In genomic region chr2:37653093-37653492, GRCh38 we compare ENCODE assay signal across 10 cellular contexts. TPM values are rescaled to one million over a fixed set of nuclear protein-coding genes. Genes with fewer than 3 reads are reported as not detected.
DNase-seq lines count a peak whose midpoint lies in the region; ATAC-seq and TF ChIP-seq lines count a peak whose summit lies in the region.
"Had no signal": no experiment of that assay in that cellular context is flagged by ENCODE, and none has a peak within 500 bp of the region (broad histone marks: within the 10 kb centered on the region; RNA-seq: fewer than 3 reads in every experiment).

No MANE protein-coding gene starts in this region.

- H3K27ac Mint-ChIP-seq in T-cell = peak overlapping the region; percentile 83 to 90
- H3K27ac Mint-ChIP-seq in glutamatergic neuron (ENCODE audit: unreplicated experiment) = no peak overlapping the region

- H3K4me2 ChIP-seq in GM23248 (ENCODE audit: unreplicated experiment) (peak overlapping the region; percentile 9), neuronal stem cell (ENCODE audit: insufficient read depth, low read length, poor library complexity, severe bottlenecking) (no peak overlapping the region)

- no peak overlapping the region for H4K8ac ChIP-seq in neuronal stem cell (ENCODE audit: low read depth, low read length)

- H2AFZ ChIP-seq in GM23248 (no peak overlapping the region), neuronal stem cell (ENCODE audit: low read length) (no peak overlapping the region)

- H4K91ac ChIP-seq in neuronal stem cell (ENCODE audit: low read depth, low read length, poor library complexity) = no peak overlapping the region

- H3K4me1 Mint-ChIP-seq in T-cell (peaks cover 95 to 98% (median 96%) of the 10 kb centered on the region in 3 donors), glutamatergic neuron (ENCODE audit: low read depth, unreplicated experiment) (peaks cover 44% of the 10 kb centered on the region)

- H2AK5ac ChIP-seq in neuronal stem cell (ENCODE audit: low read depth, low read length) = no peak overlapping the region

- H3K9me3 ChIP-seq in GM23248 (ENCODE audit: low read depth) = no peaks in the 10 kb centered on the region
- peaks cover 2 to 19% of the 10 kb centered on the region in 2 donors for H3K9me3 ChIP-seq in neuronal stem cell (replicated peaks in 1 of 2; ENCODE audit: control insufficient read depth in 2 of 2, insufficient read depth in 1 of 2, low read depth in 1 of 2, low read length in 2 of 2)
- H3K9me3 ChIP-seq: adrenal gland had no signal

- H3K79me2 ChIP-seq in GM23248 (ENCODE audit: insufficient read depth) = peaks cover 99% of the 10 kb centered on the region

- H3K4me1 ChIP-seq in GM23248 (ENCODE audit: insufficient read depth) (peaks cover 90% of the 10 kb centered on the region), neuronal stem cell (ENCODE audit: control insufficient read depth in 2 of 2, insufficient read depth in 1 of 2, low read depth in 1 of 2, low read length in 2 of 2) (peaks cover 24 to 37% of the 10 kb centered on the region in 2 donors)

- no peak overlapping the region for H3K23ac ChIP-seq in neuronal stem cell (ENCODE audit: low read depth, low read length, poor library complexity)

- TF ChIP-seq CTCF in glutamatergic neuron (IDR thresholded peaks at IDR 0.05; ENCODE audit: partially characterized antibody, unreplicated experiment) = no peak

- CTCF ChIA-PET in T-cell (lab: Charles Lee) = interaction anchor here in 1 of 2 donors (0.7 kb wide), 2 partner anchors 51 to 238 kb away, joined by 3 to 4 read pairs; no protein-coding TSS in a partner anchor

- H3K4me3 Mint-ChIP-seq in T-cell (peak overlapping the region in 2 of 3 donors; percentile 25 to 70), glutamatergic neuron (ENCODE audit: unreplicated experiment) (peak overlapping the region; percentile 13)

- H3K27ac ChIP-seq in GM23248 (peak overlapping the region; percentile 50), skin epidermis (peak overlapping the region in 18 of 21 experiments; percentile 9 to 84 (median 55)), neuronal stem cell (replicated peaks; ENCODE audit: low read length) (no peak overlapping the region)

- no peaks in the 10 kb centered on the region for H3K27me3 Mint-ChIP-seq in T-cell
- H3K27me3 Mint-ChIP-seq in glutamatergic neuron (ENCODE audit: unreplicated experiment) = peaks cover 3% of the 10 kb centered on the region

- no peak overlapping the region for H2BK120ac ChIP-seq in neuronal stem cell (ENCODE audit: low read depth, low read length)

- peaks cover 0 to 3% (median 0%) of the 10 kb centered on the region in 3 donors for H3K9me3 Mint-ChIP-seq in T-cell
- peaks cover 12% of the 10 kb centered on the region for H3K9me3 Mint-ChIP-seq in glutamatergic neuron (ENCODE audit: unreplicated experiment)

- no peak overlapping the region for H2BK5ac ChIP-seq in neuronal stem cell (ENCODE audit: low read length)

- H3K4ac ChIP-seq in neuronal stem cell (ENCODE audit: low read length) = no peak overlapping the region

- no peaks in the 10 kb centered on the region for H3K27me3 ChIP-seq in GM23248 (replicated peaks; ENCODE audit: insufficient read depth)
- H3K27me3 ChIP-seq in neuronal stem cell (ENCODE audit: control insufficient read depth in 3 of 3, insufficient read depth in 3 of 3, low read depth in 1 of 3, low read length in 3 of 3) = no peaks in the 10 kb centered on the region
- H3K27me3 ChIP-seq: adrenal gland had no signal

- H3K9me2 ChIP-seq in GM23248 (ENCODE audit: insufficient read depth) = no peaks in the 10 kb centered on the region

- H3K36me3 ChIP-seq in GM23248 (ENCODE audit: low read depth) = peaks cover 61% of the 10 kb centered on the region
- peaks cover 6 to 64% of the 10 kb centered on the region in 2 donors for H3K36me3 ChIP-seq in neuronal stem cell (replicated peaks in 1 of 2; ENCODE audit: control insufficient read depth in 2 of 2, insufficient read depth in 2 of 2, low read length in 2 of 2)
- H3K36me3 ChIP-seq: adrenal gland had no signal

- H2BK15ac ChIP-seq in neuronal stem cell (ENCODE audit: low read length) = no peak overlapping the region

- peaks cover 9% of the 10 kb centered on the region for H3K79me1 ChIP-seq in neuronal stem cell (ENCODE audit: low read depth, low read length)

- in situ Hi-C loops in GM23248 (cut with MboI) = no loop called here

- no peak overlapping the region for H3K14ac ChIP-seq in neuronal stem cell (ENCODE audit: low read length)

- ATAC-seq in T-cell (replicated peaks in 1 of 4) (no peak), HG03571 (IDR thresholded peaks at IDR 0.05; ENCODE audit: unreplicated experiment) (no peak), HG03354 (IDR thresholded peaks at IDR 0.05; ENCODE audit: poor library complexity, severe bottlenecking, unreplicated experiment) (no peak)

- peaks cover 14% of the 10 kb centered on the region; the same call in 1 of the 2 replicates for H4K20me1 ChIP-seq in GM23248 (ENCODE audit: insufficient read depth)

- H3K4me3 ChIP-seq in GM23248 (no peak overlapping the region), skin epidermis (no peak overlapping the region), neuronal stem cell (ENCODE audit: low read length in 2 of 2) (no peak overlapping the region)

- 97 to 99% methylated on average over 6 of the region's 6 CpGs for WGBS in GM23248 (ENCODE audit: low coverage in 1 of 2, low lambda C conversion rate in 2 of 2, missing lambda C conversion rate in 2 of 2), 2 experiments
- no CpG with 5 or more reads among the region's 6 CpGs for whole genome bisulfite sequencing in neuronal stem cell (ENCODE audit: extremely low coverage in 2 of 2, insufficient read length in 2 of 2, insufficient replicate concordance in 1 of 2), 2 donors

- H3K18ac ChIP-seq in neuronal stem cell (ENCODE audit: low read length) = no peak overlapping the region

- H2BK12ac ChIP-seq in neuronal stem cell (ENCODE audit: low read length) = no peak overlapping the region

- H3K9ac ChIP-seq in GM23248 (0 out of 2 replicates have a peak overlapping the region, but pooled peaks have one; percentile 11), neuronal stem cell (ENCODE audit: low read depth, low read length, poor library complexity) (no peak overlapping the region)

- POLR2A ChIA-PET in T-cell (lab: Charles Lee) = interaction anchor here (0.7 kb wide), 2 partner anchors 30 to 67 kb away, joined by 3 read pairs; no protein-coding TSS in a partner anchor

- H3F3A ChIP-seq in GM23248 (ENCODE audit: insufficient read depth) = peaks cover 87% of the 10 kb centered on the region

- peaks cover 33% of the 10 kb centered on the region for H3K36me3 Mint-ChIP-seq in T-cell
- H3K36me3 Mint-ChIP-seq in glutamatergic neuron (ENCODE audit: unreplicated experiment) = no peaks in the 10 kb centered on the region

- DNase-seq in GM23248 = no peak
- DNase-seq in T-cell = no peak
- DNase-seq in glutamatergic neuron = no peak
- no peak for DNase-seq in neuronal stem cell (ENCODE audit: low spot score)
- DNase-seq in DMS153 (lab: John Stamatoyannopoulos, UW) = no peak
- DNase-seq: NCI-H1105 had no signal

RNA-seq across cellular contexts. Expression of gene CDC42EP3, which starts 18.3 kb away (rescaled TPM):
- 144 and 166 TPM in 2 replicates for total RNA-seq in GM23248 (2014; rRNA removed; shearing (Covaris generic))
- 289 and 295 TPM in 2 replicates for polyA plus RNA-seq in GM23248 (2016; fragmentation: Nextera tagmentation; extraction: Ambion mirVana)
- total RNA-seq in T-cell (10 to 100 TPM; 30.0 to 60.3 (median 37.6) TPM), glutamatergic neuron (ENCODE audit: unreplicated experiment) (32.9 TPM)
- polyA plus RNA-seq in neuronal stem cell (2013, experiment 1 of 2) = 32.1 TPM
- 31.5 TPM for polyA plus RNA-seq in neuronal stem cell (2013, experiment 2 of 2)
